ENCODE assay signal across 1 cellular context in the genomic region with DNA sequence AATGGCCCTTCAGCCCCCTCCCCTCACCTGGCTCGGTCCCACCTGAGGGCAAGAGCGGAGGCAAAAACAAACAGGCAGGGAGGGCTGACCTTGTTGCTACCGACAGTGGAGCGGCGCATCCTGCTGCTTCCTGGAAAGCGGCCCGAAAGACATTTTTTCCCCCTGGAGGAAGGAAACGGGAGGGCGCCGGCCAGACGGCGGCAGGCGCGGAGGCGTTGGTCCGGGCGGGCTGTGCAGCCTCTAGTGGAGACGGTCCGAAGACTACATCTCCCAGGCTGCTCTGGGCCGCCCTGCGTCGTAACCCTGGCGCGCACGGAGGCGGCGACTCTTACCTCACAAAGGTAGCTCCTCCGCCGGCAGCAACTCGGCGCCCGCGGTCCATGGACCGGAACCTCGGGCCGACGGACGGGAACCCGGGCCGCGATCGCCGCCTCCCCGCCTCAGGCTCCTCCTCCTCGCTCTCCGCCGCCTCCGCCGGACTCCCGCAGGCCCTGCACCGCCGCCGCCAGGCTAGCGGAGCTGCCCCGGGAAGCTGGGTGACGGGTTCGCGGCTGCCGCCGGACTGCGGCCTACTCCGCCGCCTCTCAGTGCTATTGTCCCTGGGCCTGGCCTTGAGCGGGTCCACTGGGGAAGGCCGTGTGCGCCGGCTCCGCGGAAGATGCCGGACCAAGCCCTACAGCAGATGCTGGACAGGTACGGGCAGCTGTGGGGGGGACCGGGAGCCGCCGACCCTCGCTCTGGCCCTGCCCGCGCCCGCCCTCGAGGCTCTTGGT.
TF ChIP-seq lines count a peak whose summit lies in the region.

A gene (minus strand): TSS at position 242 of the 773 bp plus-strand sequence. CDS start 50,728 bp downstream, outside the sequence.
A gene with protein sequence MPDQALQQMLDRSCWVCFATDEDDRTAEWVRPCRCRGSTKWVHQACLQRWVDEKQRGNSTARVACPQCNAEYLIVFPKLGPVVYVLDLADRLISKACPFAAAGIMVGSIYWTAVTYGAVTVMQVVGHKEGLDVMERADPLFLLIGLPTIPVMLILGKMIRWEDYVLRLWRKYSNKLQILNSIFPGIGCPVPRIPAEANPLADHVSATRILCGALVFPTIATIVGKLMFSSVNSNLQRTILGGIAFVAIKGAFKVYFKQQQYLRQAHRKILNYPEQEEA (plus strand): TSS at position 331 of the 773 bp plus-strand sequence. CDS start 328 bp downstream, at position 659.

TF ChIP-seq in HepG2, 621 proteins besides CTCF, POLR2A, EP300 and RAD21 (continued from another document and continues in another):
- TF ChIP-seq, protein P1, sequence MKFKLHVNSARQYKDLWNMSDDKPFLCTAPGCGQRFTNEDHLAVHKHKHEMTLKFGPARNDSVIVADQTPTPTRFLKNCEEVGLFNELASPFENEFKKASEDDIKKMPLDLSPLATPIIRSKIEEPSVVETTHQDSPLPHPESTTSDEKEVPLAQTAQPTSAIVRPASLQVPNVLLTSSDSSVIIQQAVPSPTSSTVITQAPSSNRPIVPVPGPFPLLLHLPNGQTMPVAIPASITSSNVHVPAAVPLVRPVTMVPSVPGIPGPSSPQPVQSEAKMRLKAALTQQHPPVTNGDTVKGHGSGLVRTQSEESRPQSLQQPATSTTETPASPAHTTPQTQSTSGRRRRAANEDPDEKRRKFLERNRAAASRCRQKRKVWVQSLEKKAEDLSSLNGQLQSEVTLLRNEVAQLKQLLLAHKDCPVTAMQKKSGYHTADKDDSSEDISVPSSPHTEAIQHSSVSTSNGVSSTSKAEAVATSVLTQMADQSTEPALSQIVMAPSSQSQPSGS (CRISPR knock-in tag; IDR thresholded peaks at IDR 0.05), result peak; percentile 89
- TF ChIP-seq SOX5 (CRISPR knock-in tag; IDR thresholded peaks at IDR 0.05; ENCODE audit: borderline replicate concordance), result peak; percentile 41; the same call in 1 of the 2 replicates
- TF ChIP-seq HDAC1 (CRISPR knock-in tag; IDR thresholded peaks at IDR 0.05), result peak; percentile 88
- TF ChIP-seq ZNF484 (CRISPR knock-in tag; IDR thresholded peaks at IDR 0.05; ENCODE audit: borderline replicate concordance, low read depth), result no peak
- TF ChIP-seq ZNF556 (CRISPR knock-in tag; IDR thresholded peaks at IDR 0.05; ENCODE audit: borderline replicate concordance), result peak; percentile 91
- 0 out of 2 replicates have a peak, but pooled peaks have one; percentile 49 for TF ChIP-seq ZNF615 (CRISPR knock-in tag; IDR thresholded peaks at IDR 0.05; ENCODE audit: borderline replicate concordance)
- TF ChIP-seq NFYC (CRISPR knock-in tag; IDR thresholded peaks at IDR 0.05), result 0 out of 2 replicates have a peak, but pooled peaks have one; percentile 10
- TF ChIP-seq, protein P2, sequence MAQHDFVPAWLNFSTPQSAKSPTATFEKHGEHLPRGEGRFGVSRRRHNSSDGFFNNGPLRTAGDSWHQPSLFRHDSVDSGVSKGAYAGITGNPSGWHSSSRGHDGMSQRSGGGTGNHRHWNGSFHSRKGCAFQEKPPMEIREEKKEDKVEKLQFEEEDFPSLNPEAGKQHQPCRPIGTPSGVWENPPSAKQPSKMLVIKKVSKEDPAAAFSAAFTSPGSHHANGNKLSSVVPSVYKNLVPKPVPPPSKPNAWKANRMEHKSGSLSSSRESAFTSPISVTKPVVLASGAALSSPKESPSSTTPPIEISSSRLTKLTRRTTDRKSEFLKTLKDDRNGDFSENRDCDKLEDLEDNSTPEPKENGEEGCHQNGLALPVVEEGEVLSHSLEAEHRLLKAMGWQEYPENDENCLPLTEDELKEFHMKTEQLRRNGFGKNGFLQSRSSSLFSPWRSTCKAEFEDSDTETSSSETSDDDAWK (CRISPR knock-in tag; IDR thresholded peaks at IDR 0.05), result no peak
- peak; percentile 75; the same call in 1 of the 2 replicates for TF ChIP-seq SMYD3 (CRISPR knock-in tag; IDR thresholded peaks at IDR 0.05)
- no peak; the same call in none of the 2 replicates for TF ChIP-seq ZNF121 (CRISPR knock-in tag; IDR thresholded peaks at IDR 0.05)
- peak; percentile 79 for TF ChIP-seq SP4 (CRISPR knock-in tag; IDR thresholded peaks at IDR 0.05)
- peak; percentile 82; the same call in 1 of the 2 replicates for TF ChIP-seq ZNF451 (CRISPR knock-in tag; IDR thresholded peaks at IDR 0.05)
- peak in 1 of 2 experiments; percentile 91; a peak in 1 of 4 replicates for TF ChIP-seq KLF16 (CRISPR knock-in tag; IDR thresholded peaks at IDR 0.05)
- TF ChIP-seq, protein P3, sequence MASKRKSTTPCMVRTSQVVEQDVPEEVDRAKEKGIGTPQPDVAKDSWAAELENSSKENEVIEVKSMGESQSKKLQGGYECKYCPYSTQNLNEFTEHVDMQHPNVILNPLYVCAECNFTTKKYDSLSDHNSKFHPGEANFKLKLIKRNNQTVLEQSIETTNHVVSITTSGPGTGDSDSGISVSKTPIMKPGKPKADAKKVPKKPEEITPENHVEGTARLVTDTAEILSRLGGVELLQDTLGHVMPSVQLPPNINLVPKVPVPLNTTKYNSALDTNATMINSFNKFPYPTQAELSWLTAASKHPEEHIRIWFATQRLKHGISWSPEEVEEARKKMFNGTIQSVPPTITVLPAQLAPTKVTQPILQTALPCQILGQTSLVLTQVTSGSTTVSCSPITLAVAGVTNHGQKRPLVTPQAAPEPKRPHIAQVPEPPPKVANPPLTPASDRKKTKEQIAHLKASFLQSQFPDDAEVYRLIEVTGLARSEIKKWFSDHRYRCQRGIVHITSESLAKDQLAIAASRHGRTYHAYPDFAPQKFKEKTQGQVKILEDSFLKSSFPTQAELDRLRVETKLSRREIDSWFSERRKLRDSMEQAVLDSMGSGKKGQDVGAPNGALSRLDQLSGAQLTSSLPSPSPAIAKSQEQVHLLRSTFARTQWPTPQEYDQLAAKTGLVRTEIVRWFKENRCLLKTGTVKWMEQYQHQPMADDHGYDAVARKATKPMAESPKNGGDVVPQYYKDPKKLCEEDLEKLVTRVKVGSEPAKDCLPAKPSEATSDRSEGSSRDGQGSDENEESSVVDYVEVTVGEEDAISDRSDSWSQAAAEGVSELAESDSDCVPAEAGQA (IDR thresholded peaks at IDR 0.05; ENCODE audit: low read depth), result peak; percentile 88
- TF ChIP-seq, protein P3 (CRISPR knock-in tag; IDR thresholded peaks at IDR 0.05; ENCODE audit: borderline replicate concordance), result no peak
- TF ChIP-seq NFYB (CRISPR knock-in tag; IDR thresholded peaks at IDR 0.05), result peak; percentile 31
- peak; percentile 91 for TF ChIP-seq RBFOX2 (IDR thresholded peaks at IDR 0.05; ENCODE audit: low read depth, low read length)
- TF ChIP-seq SRSF1 (optimal IDR thresholded peaks at IDR 0.05; ENCODE audit: low read depth, low read length), result peak; percentile 31
- peak; percentile 71 for TF ChIP-seq ZNF563 (CRISPR knock-in tag; IDR thresholded peaks at IDR 0.05)
- no peak for TF ChIP-seq MAZ (IDR thresholded peaks at IDR 0.05; ENCODE audit: borderline replicate concordance, low read depth, low read length)
- peak; percentile 88 for TF ChIP-seq MAZ (CRISPR knock-in tag; IDR thresholded peaks at IDR 0.05; ENCODE audit: low read depth)
- TF ChIP-seq ZNF761 (CRISPR knock-in tag; conservative IDR thresholded peaks at IDR 0.05), result peak; percentile 92; the same call in 1 of the 2 replicates
- TF ChIP-seq, protein P4, sequence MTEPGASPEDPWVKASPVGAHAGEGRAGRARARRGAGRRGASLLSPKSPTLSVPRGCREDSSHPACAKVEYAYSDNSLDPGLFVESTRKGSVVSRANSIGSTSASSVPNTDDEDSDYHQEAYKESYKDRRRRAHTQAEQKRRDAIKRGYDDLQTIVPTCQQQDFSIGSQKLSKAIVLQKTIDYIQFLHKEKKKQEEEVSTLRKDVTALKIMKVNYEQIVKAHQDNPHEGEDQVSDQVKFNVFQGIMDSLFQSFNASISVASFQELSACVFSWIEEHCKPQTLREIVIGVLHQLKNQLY (CRISPR knock-in tag; IDR thresholded peaks at IDR 0.05), result peak; percentile 47
- TF ChIP-seq SAP130 (CRISPR knock-in tag; IDR thresholded peaks at IDR 0.05; ENCODE audit: low read depth), result peak; percentile 87
- no peak for TF ChIP-seq MTF1 (CRISPR knock-in tag; IDR thresholded peaks at IDR 0.05)
- peak; percentile 77 for TF ChIP-seq ETV5 (CRISPR knock-in tag; IDR thresholded peaks at IDR 0.05; ENCODE audit: borderline replicate concordance)
- TF ChIP-seq, protein P5, sequence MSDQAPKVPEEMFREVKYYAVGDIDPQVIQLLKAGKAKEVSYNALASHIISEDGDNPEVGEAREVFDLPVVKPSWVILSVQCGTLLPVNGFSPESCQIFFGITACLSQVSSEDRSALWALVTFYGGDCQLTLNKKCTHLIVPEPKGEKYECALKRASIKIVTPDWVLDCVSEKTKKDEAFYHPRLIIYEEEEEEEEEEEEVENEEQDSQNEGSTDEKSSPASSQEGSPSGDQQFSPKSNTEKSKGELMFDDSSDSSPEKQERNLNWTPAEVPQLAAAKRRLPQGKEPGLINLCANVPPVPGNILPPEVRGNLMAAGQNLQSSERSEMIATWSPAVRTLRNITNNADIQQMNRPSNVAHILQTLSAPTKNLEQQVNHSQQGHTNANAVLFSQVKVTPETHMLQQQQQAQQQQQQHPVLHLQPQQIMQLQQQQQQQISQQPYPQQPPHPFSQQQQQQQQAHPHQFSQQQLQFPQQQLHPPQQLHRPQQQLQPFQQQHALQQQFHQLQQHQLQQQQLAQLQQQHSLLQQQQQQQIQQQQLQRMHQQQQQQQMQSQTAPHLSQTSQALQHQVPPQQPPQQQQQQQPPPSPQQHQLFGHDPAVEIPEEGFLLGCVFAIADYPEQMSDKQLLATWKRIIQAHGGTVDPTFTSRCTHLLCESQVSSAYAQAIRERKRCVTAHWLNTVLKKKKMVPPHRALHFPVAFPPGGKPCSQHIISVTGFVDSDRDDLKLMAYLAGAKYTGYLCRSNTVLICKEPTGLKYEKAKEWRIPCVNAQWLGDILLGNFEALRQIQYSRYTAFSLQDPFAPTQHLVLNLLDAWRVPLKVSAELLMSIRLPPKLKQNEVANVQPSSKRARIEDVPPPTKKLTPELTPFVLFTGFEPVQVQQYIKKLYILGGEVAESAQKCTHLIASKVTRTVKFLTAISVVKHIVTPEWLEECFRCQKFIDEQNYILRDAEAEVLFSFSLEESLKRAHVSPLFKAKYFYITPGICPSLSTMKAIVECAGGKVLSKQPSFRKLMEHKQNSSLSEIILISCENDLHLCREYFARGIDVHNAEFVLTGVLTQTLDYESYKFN (CRISPR knock-in tag; conservative IDR thresholded peaks at IDR 0.05), result peak; percentile 61
- no peak for TF ChIP-seq SOX6 (IDR thresholded peaks at IDR 0.05)
- TF ChIP-seq SOX6 (CRISPR knock-in tag; IDR thresholded peaks at IDR 0.05), result peak; percentile 65
- peak; percentile 52; the same call in 1 of the 2 replicates for TF ChIP-seq GTF2F1 (IDR thresholded peaks at IDR 0.05; ENCODE audit: low read length)
- TF ChIP-seq ZNF678 (CRISPR knock-in tag; IDR thresholded peaks at IDR 0.05), result peak; percentile 88
- 0 out of 2 replicates have a peak, but pooled peaks have one; percentile 37 for TF ChIP-seq ZNF713 (CRISPR knock-in tag; IDR thresholded peaks at IDR 0.05)
- TF ChIP-seq ZNF234 (CRISPR knock-in tag; conservative IDR thresholded peaks at IDR 0.05), result peak; percentile 77; the same call in 1 of the 2 replicates
- TF ChIP-seq IRF2 (CRISPR knock-in tag; IDR thresholded peaks at IDR 0.05), result peak; percentile 95
- peak; percentile 40 for TF ChIP-seq STAG1 (CRISPR knock-in tag; IDR thresholded peaks at IDR 0.05)
- TF ChIP-seq, protein P6, sequence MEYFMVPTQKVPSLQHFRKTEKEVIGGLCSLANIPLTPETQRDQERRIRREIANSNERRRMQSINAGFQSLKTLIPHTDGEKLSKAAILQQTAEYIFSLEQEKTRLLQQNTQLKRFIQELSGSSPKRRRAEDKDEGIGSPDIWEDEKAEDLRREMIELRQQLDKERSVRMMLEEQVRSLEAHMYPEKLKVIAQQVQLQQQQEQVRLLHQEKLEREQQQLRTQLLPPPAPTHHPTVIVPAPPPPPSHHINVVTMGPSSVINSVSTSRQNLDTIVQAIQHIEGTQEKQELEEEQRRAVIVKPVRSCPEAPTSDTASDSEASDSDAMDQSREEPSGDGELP (IDR thresholded peaks at IDR 0.05; ENCODE audit: borderline replicate concordance, low read depth), result peak; percentile 51; the same call in 1 of the 2 replicates
- peak; percentile 91 for TF ChIP-seq REPIN1 (CRISPR knock-in tag; IDR thresholded peaks at IDR 0.05; ENCODE audit: borderline replicate concordance, low read depth)
- TF ChIP-seq ZBTB21 (CRISPR knock-in tag; IDR thresholded peaks at IDR 0.05), result peak; percentile 73; the same call in 1 of the 2 replicates
- peak; percentile 40; the same call in 1 of the 2 replicates for TF ChIP-seq ZNF317 (CRISPR knock-in tag; IDR thresholded peaks at IDR 0.05)
- peak; percentile 69 for TF ChIP-seq ZFP36L1 (CRISPR knock-in tag; IDR thresholded peaks at IDR 0.05)
- peak; percentile 64; the same call in 1 of the 2 replicates for TF ChIP-seq ZNF235 (CRISPR knock-in tag; IDR thresholded peaks at IDR 0.05; ENCODE audit: borderline replicate concordance)
- TF ChIP-seq, protein P7, sequence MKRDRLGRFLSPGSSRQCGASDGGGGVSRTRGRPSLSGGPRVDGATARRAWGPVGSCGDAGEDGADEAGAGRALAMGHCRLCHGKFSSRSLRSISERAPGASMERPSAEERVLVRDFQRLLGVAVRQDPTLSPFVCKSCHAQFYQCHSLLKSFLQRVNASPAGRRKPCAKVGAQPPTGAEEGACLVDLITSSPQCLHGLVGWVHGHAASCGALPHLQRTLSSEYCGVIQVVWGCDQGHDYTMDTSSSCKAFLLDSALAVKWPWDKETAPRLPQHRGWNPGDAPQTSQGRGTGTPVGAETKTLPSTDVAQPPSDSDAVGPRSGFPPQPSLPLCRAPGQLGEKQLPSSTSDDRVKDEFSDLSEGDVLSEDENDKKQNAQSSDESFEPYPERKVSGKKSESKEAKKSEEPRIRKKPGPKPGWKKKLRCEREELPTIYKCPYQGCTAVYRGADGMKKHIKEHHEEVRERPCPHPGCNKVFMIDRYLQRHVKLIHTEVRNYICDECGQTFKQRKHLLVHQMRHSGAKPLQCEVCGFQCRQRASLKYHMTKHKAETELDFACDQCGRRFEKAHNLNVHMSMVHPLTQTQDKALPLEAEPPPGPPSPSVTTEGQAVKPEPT (CRISPR knock-in tag; IDR thresholded peaks at IDR 0.05; ENCODE audit: low read depth), result peak; percentile 92; the same call in 1 of the 2 replicates
